In the genomic region with DNA sequence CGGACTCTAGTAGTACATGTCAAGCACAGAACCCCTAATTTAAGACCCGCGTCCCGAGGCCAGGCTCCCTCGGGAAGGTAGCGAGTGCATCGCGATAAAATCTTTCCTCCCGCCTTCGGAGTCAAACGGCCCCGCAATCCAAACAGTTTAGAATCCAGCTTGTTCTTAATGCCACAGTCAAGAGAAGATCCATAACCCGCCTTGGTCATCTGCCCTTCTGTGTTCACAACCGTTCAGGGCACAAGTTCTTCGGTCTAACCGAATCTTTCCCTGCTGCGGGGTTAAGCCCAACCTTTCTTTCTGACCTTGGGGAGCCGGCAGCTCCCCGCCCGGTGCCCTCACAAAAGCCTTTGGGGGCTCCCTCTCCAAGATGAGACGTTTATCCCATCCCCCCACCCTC, we compare ENCODE assay signal across 9 cellular contexts. TPM values are rescaled to one million over a fixed set of nuclear protein-coding genes. Genes with fewer than 3 reads are reported as not detected.
DNase-seq lines count a peak whose midpoint lies in the region; ATAC-seq, FAIRE-seq and TF ChIP-seq lines count a peak whose summit lies in the region.
"Had no signal": no experiment of that assay in that cellular context is flagged by ENCODE, and none has a peak within 500 bp of the region (broad histone marks: within the 10 kb centered on the region; RNA-seq: fewer than 3 reads in every experiment).

No MANE protein-coding gene starts in this region.

- TF ChIP-seq CTCF in bronchial epithelial cell (IDR thresholded peaks at IDR 0.05; ENCODE audit: insufficient read depth, low read length, severe bottlenecking) (no peak), lower leg skin (IDR thresholded peaks at IDR 0.05) (no peak), transverse colon (IDR thresholded peaks at IDR 0.05) (no peak)

- H3K27ac ChIP-seq in transverse colon, result peak overlapping the region; percentile 90 to 93 (median 91)

- DNase-seq in DMS 273 (lab: John Stamatoyannopoulos, UW; ENCODE audit: unreplicated experiment), result peak; percentile 66
- DNase-seq in DMS 273 treated with DMSO at 0.1 percent for 48 hours (lab: John Stamatoyannopoulos, UW), result no peak
- DNase-seq in NCI-H2227 (lab: John Stamatoyannopoulos, UW; ENCODE audit: unreplicated experiment), result peak; percentile 34
- DNase-seq in bronchial epithelial cell (ENCODE audit: low read depth), result no peak
- DNase-seq in lower leg skin (ENCODE audit: low spot score in 2 of 2), result no peak
- peak; percentile 13 for DNase-seq in transverse colon
- DNase-seq in NCI-H2196 (lab: John Stamatoyannopoulos, UW; ENCODE audit: unreplicated experiment), result no peak

- no peak for FAIRE-seq in bronchial epithelial cell (lab: Jason Lieb, UNC)
- FAIRE-seq: A204.1 had no signal

- H3K4me1 ChIP-seq in transverse colon, result peaks cover 16 to 58% (median 52%) of the 10 kb centered on the region in 4 donors

- H3K4me3 ChIP-seq in bronchial epithelial cell (ENCODE audit: low read depth, low read length), result peak overlapping the region; percentile 90
- H3K4me3 ChIP-seq in lower leg skin (ENCODE audit: low read depth, poor library complexity, severe bottlenecking), result peak overlapping the region; percentile 77
- H3K4me3 ChIP-seq in transverse colon, result peak overlapping the region; percentile 79 to 100 (median 92)

- TF ChIP-seq EP300 in transverse colon (IDR thresholded peaks at IDR 0.05; ENCODE audit: low read depth), result no peak

- TF ChIP-seq POLR2A in lower leg skin (IDR thresholded peaks at IDR 0.05) (no peak), transverse colon (IDR thresholded peaks at IDR 0.05) (no peak)

- H3K9me3 ChIP-seq in transverse colon, result no peaks in the 10 kb centered on the region

- no peak for ATAC-seq in HG03521 (IDR thresholded peaks at IDR 0.05; ENCODE audit: unreplicated experiment)

- WGBS in lower leg skin, 2 donors, result 0 to 1% methylated on average over 21 of the region's 21 CpGs
- 0 to 1% methylated on average over 7 to 21 of the region's 21 CpGs for WGBS in transverse colon (ENCODE audit: low coverage in 1 of 2), 2 donors

- H3K36me3 ChIP-seq in bronchial epithelial cell (ENCODE audit: control insufficient read depth, insufficient read depth, low read length), result no peaks in the 10 kb centered on the region
- H3K36me3 ChIP-seq in transverse colon, result peaks cover 0 to 9% (median 0%) of the 10 kb centered on the region in 4 donors

- intact Hi-C loops in lower leg skin (cut with DNase I; ENCODE audit: low total_unique reads), result no loop called here
- intact Hi-C loops in transverse colon (cut with DNase I; ENCODE audit: low total_unique reads), result no loop called here

- in situ Hi-C loops in transverse colon (cut with MboI; ENCODE audit: low pct_ligation_motif_present in 1 of 4, low pct_unique_long_range_greater_than_20kb in 1 of 4, low sequenced_read_pairs in 3 of 4), result no loop called here

- no peaks in the 10 kb centered on the region for H3K27me3 ChIP-seq in bronchial epithelial cell (ENCODE audit: control insufficient read depth, insufficient read depth, low read length)
- H3K27me3 ChIP-seq in transverse colon, result no peaks in the 10 kb centered on the region

RNA-seq across cellular contexts. Expression of a gene that starts 30.3 kb away (rescaled TPM):
- not detected in 2 replicates for total RNA-seq in bronchial epithelial cell
- total RNA-seq in lower leg skin, result not detected
- total RNA-seq in transverse colon, result not detected

RNA-seq across cellular contexts. Expression of a gene that starts 38.5 kb away (rescaled TPM):
- total RNA-seq in bronchial epithelial cell (7.9 and 12.9 TPM in 2 replicates), lower leg skin (10 to 100 TPM; 18.3 to 33.2 (median 23.9) TPM), transverse colon (100 to 1,000 TPM in 1 of 4 donors, 10 to 100 TPM in 3; 54.2 to 126 (median 69.1) TPM)

Comparison
In these comparisons a context has a peak if more than half of its experiments do, and no peak if none do; other contexts are left out.
1. DNase-seq: peak in DMS 273 (single experiment), NCI-H2227 (single experiment) and transverse colon (single experiment); none in DMS 273 treated with DMSO at 0.1 percent for 48 hours (single experiment), bronchial epithelial cell (single experiment), lower leg skin (0 of 2) and NCI-H2196 (single experiment).
2. Peak in every context shown above with its lines, with median percentiles within 50 percentile points of each other: H3K4me3 ChIP-seq.